15 cellular contexts compared by ENCODE assay signal in genomic region chr11:118778898-118779297, GRCh38. TPM values are rescaled to one million over a fixed set of nuclear protein-coding genes. Genes with fewer than 3 reads are reported as not detected.
DNase-seq lines count a peak whose midpoint lies in the region; ATAC-seq and TF ChIP-seq lines count a peak whose summit lies in the region.
"Had no signal": no experiment of that assay in that cellular context is flagged by ENCODE, and none has a peak within 500 bp of the region (broad histone marks: within the 10 kb centered on the region; RNA-seq: fewer than 3 reads in every experiment).

No MANE protein-coding gene starts in this region.

- no peak for DNase-seq in activated naive CD4-positive, alpha-beta T cell treated with anti-CD3 and anti-CD28 coated beads, Interleukin-2, amount 50 U/mL, for 72 hours (ENCODE audit: low spot score in 2 of 2)
- DNase-seq in CD4-positive, alpha-beta T cell: no peak
- no peak for DNase-seq in memory B cell (ENCODE audit: low spot score in 2 of 2)
- DNase-seq in kidney glomerular epithelial cell (lab: John Stamatoyannopoulos, UW): no peak
- no peak for DNase-seq in HPDE6-E6E7 (ENCODE audit: extremely low spot score)
- DNase-seq: Caco-2; CD8-positive, alpha-beta memory T cell; DMS53; GM23248; IMR-90 had no signal

- POLR2A ChIA-PET in CD4-positive, alpha-beta T cell (lab: Charles Lee): no interaction called here

- no peaks in the 10 kb centered on the region for H3K27me3 Mint-ChIP-seq in activated naive CD4-positive, alpha-beta T cell treated with anti-CD3 and anti-CD28 coated beads, Interleukin-2, amount 50 U/mL, for 24 hours
- H3K27me3 Mint-ChIP-seq in CD4-positive, alpha-beta T cell: no peaks in the 10 kb centered on the region
- H3K27me3 Mint-ChIP-seq in memory B cell: no peaks in the 10 kb centered on the region
- no peaks in the 10 kb centered on the region for H3K27me3 Mint-ChIP-seq in stimulated activated memory B cell treated with anti-CD40 and anti-IgM and Interleukin-4, amounts not matched to agents 10 μg/mL and 1 μg/mL and 100 μg/mL, for 72 hours
- H3K27me3 Mint-ChIP-seq: CD8-positive, alpha-beta memory T cell had no signal

- no peak overlapping the region for H3K27ac ChIP-seq in CD4-positive, alpha-beta T cell (ENCODE audit: low read depth, low read length)
- H3K27ac ChIP-seq: GM23248, HL-60 had no signal

- H3K4me1 Mint-ChIP-seq in activated naive CD4-positive, alpha-beta T cell treated with anti-CD3 and anti-CD28 coated beads, Interleukin-2, amount 50 U/mL, for 24 hours: peaks cover 76% of the 10 kb centered on the region
- H3K4me1 Mint-ChIP-seq in CD4-positive, alpha-beta T cell (ENCODE audit: low read depth): peaks cover 87% of the 10 kb centered on the region
- H3K4me1 Mint-ChIP-seq in memory B cell: peaks cover 24% of the 10 kb centered on the region
- H3K4me1 Mint-ChIP-seq in stimulated activated memory B cell treated with anti-CD40 and anti-IgM and Interleukin-4, amounts not matched to agents 10 μg/mL and 1 μg/mL and 100 μg/mL, for 72 hours: peaks cover 57% of the 10 kb centered on the region

- H3K9me3 Mint-ChIP-seq in activated naive CD4-positive, alpha-beta T cell treated with anti-CD3 and anti-CD28 coated beads, Interleukin-2, amount 50 U/mL, for 24 hours: no peaks in the 10 kb centered on the region
- no peaks in the 10 kb centered on the region for H3K9me3 Mint-ChIP-seq in activated naive CD4-positive, alpha-beta T cell treated with anti-CD3 and anti-CD28 coated beads, Interleukin-2, amount 50 U/mL, for 72 hours
- H3K9me3 Mint-ChIP-seq in CD4-positive, alpha-beta T cell: no peaks in the 10 kb centered on the region
- no peaks in the 10 kb centered on the region for H3K9me3 Mint-ChIP-seq in memory B cell
- no peaks in the 10 kb centered on the region for H3K9me3 Mint-ChIP-seq in stimulated activated memory B cell treated with anti-CD40 and anti-IgM and Interleukin-4, amounts not matched to agents 10 μg/mL and 1 μg/mL and 100 μg/mL, for 72 hours
- H3K9me3 Mint-ChIP-seq: CD8-positive, alpha-beta memory T cell had no signal

- H3K9me3 ChIP-seq in CD4-positive, alpha-beta T cell (ENCODE audit: control insufficient read depth, low read length): no peaks in the 10 kb centered on the region
- H3K9me3 ChIP-seq: Caco-2 had no signal

- CTCF ChIA-PET in CD4-positive, alpha-beta T cell (lab: Charles Lee): interaction anchor here (0.6 to 0.7 kb wide), 2 partner anchors 88 to 295 kb away, joined by 3 to 4 read pairs; no protein-coding TSS in a partner anchor

- intact Hi-C loops in CD4-positive, alpha-beta T cell (cut with DNase I, micrococcal nuclease): no loop called here

- peak overlapping the region; percentile 35 for H3K27ac Mint-ChIP-seq in activated naive CD4-positive, alpha-beta T cell treated with anti-CD3 and anti-CD28 coated beads, Interleukin-2, amount 50 U/mL, for 24 hours
- no peak overlapping the region for H3K27ac Mint-ChIP-seq in activated naive CD4-positive, alpha-beta T cell treated with anti-CD3 and anti-CD28 coated beads, Interleukin-2, amount 50 U/mL, for 72 hours
- H3K27ac Mint-ChIP-seq in CD4-positive, alpha-beta T cell: peak overlapping the region; percentile 24
- peak overlapping the region; percentile 28 for H3K27ac Mint-ChIP-seq in memory B cell
- H3K27ac Mint-ChIP-seq in stimulated activated memory B cell treated with anti-CD40 and anti-IgM and Interleukin-4, amounts not matched to agents 10 μg/mL and 1 μg/mL and 100 μg/mL, for 72 hours: peak overlapping the region; percentile 17

- no peaks in the 10 kb centered on the region for H3K27me3 ChIP-seq in CD4-positive, alpha-beta T cell (ENCODE audit: control insufficient read depth, insufficient read depth, low read length)

- no peak for ATAC-seq in activated naive CD4-positive, alpha-beta T cell treated with anti-CD3 and anti-CD28 coated beads, Interleukin-2, amount 50 U/mL, for 72 hours
- ATAC-seq in CD4-positive, alpha-beta T cell (ENCODE audit: poor library complexity): no peak
- ATAC-seq in memory B cell (ENCODE audit: low read depth): no peak
- no peak for ATAC-seq in stimulated activated memory B cell treated with anti-CD40 and anti-IgM and Interleukin-4, amounts not matched to agents 10 μg/mL and 1 μg/mL and 100 μg/mL, for 72 hours
- ATAC-seq: HCT116 had no signal

- H3K4me3 Mint-ChIP-seq in activated naive CD4-positive, alpha-beta T cell treated with anti-CD3 and anti-CD28 coated beads, Interleukin-2, amount 50 U/mL, for 24 hours: peak overlapping the region; percentile 11
- no peak overlapping the region for H3K4me3 Mint-ChIP-seq in CD4-positive, alpha-beta T cell
- no peak overlapping the region for H3K4me3 Mint-ChIP-seq in memory B cell
- H3K4me3 Mint-ChIP-seq in stimulated activated memory B cell treated with anti-CD40 and anti-IgM and Interleukin-4, amounts not matched to agents 10 μg/mL and 1 μg/mL and 100 μg/mL, for 72 hours: no peak overlapping the region
- H3K4me3 Mint-ChIP-seq: CD14-positive monocyte had no signal

- peaks cover 18% of the 10 kb centered on the region for H3K36me3 Mint-ChIP-seq in activated naive CD4-positive, alpha-beta T cell treated with anti-CD3 and anti-CD28 coated beads, Interleukin-2, amount 50 U/mL, for 24 hours
- peaks cover 25 to 39% of the 10 kb centered on the region in 2 donors for H3K36me3 Mint-ChIP-seq in activated naive CD4-positive, alpha-beta T cell treated with anti-CD3 and anti-CD28 coated beads, Interleukin-2, amount 50 U/mL, for 72 hours
- H3K36me3 Mint-ChIP-seq in CD4-positive, alpha-beta T cell (ENCODE audit: low read depth): peaks cover 97% of the 10 kb centered on the region
- H3K36me3 Mint-ChIP-seq in memory B cell: peaks cover 28% of the 10 kb centered on the region
- H3K36me3 Mint-ChIP-seq in stimulated activated memory B cell treated with anti-CD40 and anti-IgM and Interleukin-4, amounts not matched to agents 10 μg/mL and 1 μg/mL and 100 μg/mL, for 72 hours: peaks cover 54% of the 10 kb centered on the region

- TF ChIP-seq CTCF in CD4-positive, alpha-beta T cell (IDR thresholded peaks at IDR 0.05): no peak

RNA-seq across cellular contexts. Expression of gene DDX6, which starts 12.1 kb away (rescaled TPM):
- total RNA-seq in activated naive CD4-positive, alpha-beta T cell treated with anti-CD3 and anti-CD28 coated beads, Interleukin-2, amount 50 U/mL, for 72 hours: 100 to 1,000 TPM; 180 to 239 TPM
- total RNA-seq in CD4-positive, alpha-beta T cell: 100 to 1,000 TPM; 341 to 355 TPM

Comparison
In these comparisons a context has a peak if more than half of its experiments do, and no peak if none do; other contexts are left out.
1. H3K27ac Mint-ChIP-seq: peak in activated naive CD4-positive, alpha-beta T cell treated with anti-CD3 and anti-CD28 coated beads, Interleukin-2, amount 50 U/mL, for 24 hours (single experiment), CD4-positive, alpha-beta T cell (single experiment), memory B cell (single experiment) and stimulated activated memory B cell treated with anti-CD40 and anti-IgM and Interleukin-4, amounts not matched to agents 10 μg/mL and 1 μg/mL and 100 μg/mL, for 72 hours (single experiment); none in activated naive CD4-positive, alpha-beta T cell treated with anti-CD3 and anti-CD28 coated beads, Interleukin-2, amount 50 U/mL, for 72 hours (0 of 2).